ENCODE assay signal across 18 cellular contexts in genomic region chr1:91819038-91819788, GRCh38.
DNase-seq lines count a peak whose midpoint lies in the region; ATAC-seq, FAIRE-seq and TF ChIP-seq lines count a peak whose summit lies in the region.
"Had no signal": no experiment of that assay in that cellular context is flagged by ENCODE, and none has a peak within 500 bp of the region (broad histone marks: within the 10 kb centered on the region; RNA-seq: fewer than 3 reads in every experiment).

No MANE protein-coding gene starts in this region.

- H4K20me1 ChIP-seq in endothelial cell of umbilical vein (replicated peaks; ENCODE audit: control insufficient read depth, extremely low read depth, insufficient read depth, low read length): no peaks in the 10 kb centered on the region

- no peak for DNase-seq in activated T-cell treated with anti-CD3 and anti-CD28 coated beads, Interleukin-2, amount 50 U/mL, for 72 hours
- no peak for DNase-seq in activated T-cell treated with anti-CD3 and anti-CD28 coated beads, Interleukin-2, amount 50 U/mL, for 4 hours
- DNase-seq in endothelial cell of umbilical vein (ENCODE audit: low read depth, low spot score): peak; percentile 55
- DNase-seq in natural killer cell treated with Interleukin-12 subunit alpha and Interleukin-12 subunit beta and Interleukin-15 and Interleukin-18, amount 100 ng/mL, for 72 hours (ENCODE audit: low spot score): no peak
- no peak for DNase-seq in activated naive CD4-positive, alpha-beta T cell treated with anti-CD3 and anti-CD28 coated beads for 36 hours
- no peak for DNase-seq in stimulated activated naive CD4-positive, alpha-beta T cell treated with Interleukin-2 at 50 U/mL for 16 hours (lab: John Stamatoyannopoulos, UW)
- no peak for DNase-seq in OCI-M2 (lab: John Stamatoyannopoulos, UW; ENCODE audit: unreplicated experiment)
- DNase-seq: ACHN; activated CD4-positive, alpha-beta T cell treated with anti-CD3 and anti-CD28 coated beads, Interleukin-2, amount 50 U/mL, for 1 hour; anterior cingulate cortex; dorsolateral prefrontal cortex; foreskin fibroblast; MG63; NCI-H2171 treated with DMSO at 0.1 percent for 48 hours; substantia nigra had no signal

- H3K9me3 Mint-ChIP-seq in activated T-cell treated with anti-CD3 and anti-CD28 coated beads, Interleukin-2, amount 50 U/mL, for 72 hours: no peaks in the 10 kb centered on the region
- H3K9me3 Mint-ChIP-seq in activated T-cell treated with anti-CD3 and anti-CD28 coated beads, Interleukin-2, amount 50 U/mL, for 4 hours: no peaks in the 10 kb centered on the region
- no peaks in the 10 kb centered on the region for H3K9me3 Mint-ChIP-seq in natural killer cell treated with Interleukin-12 subunit alpha and Interleukin-12 subunit beta and Interleukin-15 and Interleukin-18, amount 100 ng/mL, for 72 hours
- H3K9me3 Mint-ChIP-seq in activated naive CD4-positive, alpha-beta T cell treated with anti-CD3 and anti-CD28 coated beads for 36 hours: no peaks in the 10 kb centered on the region
- H3K9me3 Mint-ChIP-seq: activated T-helper 1 cell treated with anti-CD3 and anti-CD28 coated beads, Interleukin-12 subunit alpha, Interleukin-12 subunit beta, Interleukin-2, Interleukin-4 antibody, amounts not matched to agents 30 ng/mL and 10 ng/mL and 1 ng/mL, durations not matched to agents 14 hours and 24 hours and 36 hours had no signal

- no peaks in the 10 kb centered on the region for H3K79me2 ChIP-seq in endothelial cell of umbilical vein (ENCODE audit: control insufficient read depth, insufficient read depth, low read length)

- H3K27me3 ChIP-seq in endothelial cell of umbilical vein (ENCODE audit: control insufficient read depth in 2 of 2, insufficient read depth in 2 of 2, low read length in 2 of 2): no peaks in the 10 kb centered on the region
- H3K27me3 ChIP-seq: MG63 had no signal

- TF ChIP-seq POLR2A in endothelial cell of umbilical vein (IDR thresholded peaks at IDR 0.05; ENCODE audit: low read depth, low read length): no peak

- dilution Hi-C loops in endothelial cell of umbilical vein (cut with MboI; ENCODE audit: extremely low pct_ligation_motif_present, low sequenced_read_pairs): no loop called here

- H3K4me1 Mint-ChIP-seq in activated T-cell treated with anti-CD3 and anti-CD28 coated beads, Interleukin-2, amount 50 U/mL, for 72 hours (ENCODE audit: low read depth): peaks cover 33% of the 10 kb centered on the region
- H3K4me1 Mint-ChIP-seq in activated T-cell treated with anti-CD3 and anti-CD28 coated beads, Interleukin-2, amount 50 U/mL, for 4 hours (ENCODE audit: low read depth): peaks cover 38% of the 10 kb centered on the region
- H3K4me1 Mint-ChIP-seq in natural killer cell treated with Interleukin-12 subunit alpha and Interleukin-12 subunit beta and Interleukin-15 and Interleukin-18, amount 100 ng/mL, for 72 hours (ENCODE audit: low read depth in 2 of 2): peaks cover 69 to 73% of the 10 kb centered on the region in 2 donors
- peaks cover 12% of the 10 kb centered on the region for H3K4me1 Mint-ChIP-seq in activated naive CD4-positive, alpha-beta T cell treated with anti-CD3 and anti-CD28 coated beads for 36 hours (ENCODE audit: low read depth)

- H3K9ac ChIP-seq in endothelial cell of umbilical vein (replicated peaks; ENCODE audit: extremely low read depth, insufficient read depth, low read length): no peak overlapping the region

- intact Hi-C loops in endothelial cell of umbilical vein (cut with micrococcal nuclease): no loop called here
- intact Hi-C loops in activated naive CD4-positive, alpha-beta T cell treated with anti-CD3 and anti-CD28 coated beads for 36 hours (cut with micrococcal nuclease): no loop called here

- ATAC-seq in activated T-cell treated with anti-CD3 and anti-CD28 coated beads, Interleukin-2, amount 50 U/mL, for 72 hours (replicated peaks in 1 of 2): peak in 1 of 2 donors; percentile 43
- ATAC-seq in activated T-cell treated with anti-CD3 and anti-CD28 coated beads, Interleukin-2, amount 50 U/mL, for 4 hours: no peak
- peak in 1 of 2 donors; percentile 66 for ATAC-seq in natural killer cell treated with Interleukin-12 subunit alpha and Interleukin-12 subunit beta and Interleukin-15 and Interleukin-18, amount 100 ng/mL, for 72 hours

- 67% methylated on average over 11 of the region's 11 CpGs for WGBS in urinary bladder

- H3K27ac ChIP-seq in endothelial cell of umbilical vein (ENCODE audit: insufficient read depth, low read depth, low read length): no peak overlapping the region
- peak overlapping the region; percentile 81 for H3K27ac ChIP-seq in urinary bladder (ENCODE audit: low read depth)
- H3K27ac ChIP-seq: dorsolateral prefrontal cortex had no signal

- H3K9me3 ChIP-seq in endothelial cell of umbilical vein (replicated peaks; ENCODE audit: control insufficient read depth, insufficient read depth, low read length): no peaks in the 10 kb centered on the region
- H3K9me3 ChIP-seq: MG63 had no signal

- CTCF ChIA-PET in endothelial cell of umbilical vein (lab: Charles Lee): interaction anchor here (0.7 to 1.6 kb wide), 6 partner anchors 9 to 65 kb away, joined by 3 to 7 read pairs (median 4); no protein-coding TSS in a partner anchor
- CTCF ChIA-PET in activated naive CD4-positive, alpha-beta T cell treated with anti-CD3 and anti-CD28 coated beads for 36 hours (lab: Charles Lee): interaction anchor here (0.6 kb wide), 1 partner anchor 510 kb away, joined by 3 read pairs; no protein-coding TSS in a partner anchor

- peak overlapping the region; percentile 81 for H3K27ac Mint-ChIP-seq in activated T-cell treated with anti-CD3 and anti-CD28 coated beads, Interleukin-2, amount 50 U/mL, for 72 hours
- H3K27ac Mint-ChIP-seq in natural killer cell treated with Interleukin-12 subunit alpha and Interleukin-12 subunit beta and Interleukin-15 and Interleukin-18, amount 100 ng/mL, for 72 hours: peak overlapping the region; percentile 76 to 91
- no peak overlapping the region for H3K27ac Mint-ChIP-seq in activated naive CD4-positive, alpha-beta T cell treated with anti-CD3 and anti-CD28 coated beads for 36 hours

- no peak overlapping the region for H3K4me3 ChIP-seq in endothelial cell of umbilical vein (replicated peaks in 1 of 3; ENCODE audit: insufficient read depth in 1 of 3, low read depth in 1 of 3, low read length in 3 of 3)
- H3K4me3 ChIP-seq in urinary bladder (ENCODE audit: low read depth, low read length): no peak overlapping the region
- H3K4me3 ChIP-seq: dorsolateral prefrontal cortex, MG63 had no signal

- BruUV-seq in endothelial cell of umbilical vein (replicated peaks; lab: Mats Ljungman, UMichigan): no TSS peak

- no peak overlapping the region for H3K4me2 ChIP-seq in endothelial cell of umbilical vein (ENCODE audit: insufficient read depth, low read length)

- peaks cover 0 to 2% of the 10 kb centered on the region in 2 donors for H3K36me3 Mint-ChIP-seq in activated T-cell treated with anti-CD3 and anti-CD28 coated beads, Interleukin-2, amount 50 U/mL, for 72 hours (ENCODE audit: insufficient read depth in 2 of 2)
- H3K36me3 Mint-ChIP-seq in activated T-cell treated with anti-CD3 and anti-CD28 coated beads, Interleukin-2, amount 50 U/mL, for 4 hours (ENCODE audit: insufficient read depth): peaks cover 2% of the 10 kb centered on the region
- H3K36me3 Mint-ChIP-seq in natural killer cell treated with Interleukin-12 subunit alpha and Interleukin-12 subunit beta and Interleukin-15 and Interleukin-18, amount 100 ng/mL, for 72 hours: no peaks in the 10 kb centered on the region
- no peaks in the 10 kb centered on the region for H3K36me3 Mint-ChIP-seq in activated naive CD4-positive, alpha-beta T cell treated with anti-CD3 and anti-CD28 coated beads for 36 hours (ENCODE audit: low read depth)

- no peaks in the 10 kb centered on the region for H3K27me3 Mint-ChIP-seq in activated T-cell treated with anti-CD3 and anti-CD28 coated beads, Interleukin-2, amount 50 U/mL, for 72 hours (ENCODE audit: low read depth)
- H3K27me3 Mint-ChIP-seq in activated T-cell treated with anti-CD3 and anti-CD28 coated beads, Interleukin-2, amount 50 U/mL, for 4 hours (ENCODE audit: low read depth): no peaks in the 10 kb centered on the region
- no peaks in the 10 kb centered on the region for H3K27me3 Mint-ChIP-seq in natural killer cell treated with Interleukin-12 subunit alpha and Interleukin-12 subunit beta and Interleukin-15 and Interleukin-18, amount 100 ng/mL, for 72 hours
- H3K27me3 Mint-ChIP-seq in activated naive CD4-positive, alpha-beta T cell treated with anti-CD3 and anti-CD28 coated beads for 36 hours (ENCODE audit: low read depth): no peaks in the 10 kb centered on the region

- H3K4me3 Mint-ChIP-seq in activated T-cell treated with anti-CD3 and anti-CD28 coated beads, Interleukin-2, amount 50 U/mL, for 72 hours: no peak overlapping the region
- H3K4me3 Mint-ChIP-seq in activated T-cell treated with anti-CD3 and anti-CD28 coated beads, Interleukin-2, amount 50 U/mL, for 4 hours: no peak overlapping the region
- peak overlapping the region; percentile 59 for H3K4me3 Mint-ChIP-seq in natural killer cell treated with Interleukin-12 subunit alpha and Interleukin-12 subunit beta and Interleukin-15 and Interleukin-18, amount 100 ng/mL, for 72 hours
- no peak overlapping the region for H3K4me3 Mint-ChIP-seq in activated naive CD4-positive, alpha-beta T cell treated with anti-CD3 and anti-CD28 coated beads for 36 hours
- H3K4me3 Mint-ChIP-seq: activated T-helper 1 cell treated with anti-CD3 and anti-CD28 coated beads, Interleukin-12 subunit alpha, Interleukin-12 subunit beta, Interleukin-2, Interleukin-4 antibody, amounts not matched to agents 30 ng/mL and 10 ng/mL and 1 ng/mL, durations not matched to agents 14 hours and 24 hours and 36 hours had no signal

- peak; percentile 38 for FAIRE-seq in endothelial cell of umbilical vein (lab: Jason Lieb, UNC)
- FAIRE-seq: RCC 7860 had no signal

- H2AFZ ChIP-seq in endothelial cell of umbilical vein (ENCODE audit: low read depth, low read length): no peak overlapping the region

- no peaks in the 10 kb centered on the region for H3K9me1 ChIP-seq in endothelial cell of umbilical vein (replicated peaks; ENCODE audit: control insufficient read depth, extremely low read depth, insufficient read depth, low read length)

- H3K4me1 ChIP-seq in endothelial cell of umbilical vein (ENCODE audit: control insufficient read depth, extremely low read depth, insufficient read depth, low read length): peaks cover 13% of the 10 kb centered on the region
- H3K4me1 ChIP-seq in urinary bladder (ENCODE audit: insufficient read depth): peaks cover 3% of the 10 kb centered on the region

- H3K36me3 ChIP-seq in endothelial cell of umbilical vein (ENCODE audit: control insufficient read depth in 2 of 2, extremely low read depth in 1 of 2, insufficient read depth in 2 of 2, low read length in 2 of 2): no peaks in the 10 kb centered on the region
- H3K36me3 ChIP-seq in urinary bladder (ENCODE audit: insufficient read depth): no peaks in the 10 kb centered on the region
- H3K36me3 ChIP-seq: MG63 had no signal

- POLR2A ChIA-PET in endothelial cell of umbilical vein (lab: Charles Lee): no interaction called here

- no peak for TF ChIP-seq CTCF in endothelial cell of umbilical vein (IDR thresholded peaks at IDR 0.05; ENCODE audit: extremely low read depth in 1 of 2, insufficient read depth in 1 of 2, low read depth in 1 of 2, low read length in 2 of 2)

TF ChIP-seq in endothelial cell of umbilical vein, 7 proteins besides CTCF, POLR2A, EP300 and RAD21 (continues in another document):
- TF ChIP-seq POLR2AphosphoS5 (IDR thresholded peaks at IDR 0.05; ENCODE audit: insufficient read depth, low read depth, low read length): no peak
